7 cellular contexts compared by ENCODE assay signal in the genomic region with DNA sequence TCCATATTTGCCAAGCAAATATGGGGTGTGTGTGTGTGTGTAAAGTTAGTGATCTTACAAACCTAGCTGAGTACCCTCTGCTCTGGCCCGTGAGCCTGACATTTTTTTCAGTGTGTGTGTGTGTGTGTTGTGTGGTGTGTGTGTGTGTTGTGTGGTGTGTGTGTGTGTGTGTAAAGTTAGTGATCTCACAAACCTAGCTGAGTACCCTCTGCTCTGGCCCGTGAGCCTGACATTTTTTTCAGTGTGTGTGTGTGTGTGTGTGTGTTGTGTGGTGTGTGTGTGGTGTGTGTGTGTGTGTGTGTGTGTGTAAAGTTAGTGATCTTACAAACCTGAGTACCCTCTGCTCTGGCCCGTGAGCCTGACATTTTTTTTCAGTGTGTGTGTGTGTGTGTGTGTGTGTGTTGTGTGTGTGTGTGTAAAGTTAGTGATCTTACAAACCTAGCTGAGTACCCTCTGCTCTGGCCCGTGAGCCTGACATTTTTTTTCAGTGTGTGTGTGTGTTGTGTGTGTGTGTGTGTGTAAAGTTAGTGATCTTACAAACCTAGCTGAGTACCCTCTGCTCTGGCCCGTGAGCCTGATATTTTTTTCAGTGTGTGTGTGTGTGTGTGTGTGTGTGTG. TPM values are rescaled to one million over a fixed set of nuclear protein-coding genes. Genes with fewer than 3 reads are reported as not detected.
DNase-seq lines count a peak whose midpoint lies in the region; ATAC-seq and TF ChIP-seq lines count a peak whose summit lies in the region.
"Not testable (repeated sequence)": the region's sequence is repeated elsewhere in the genome, so short reads cannot be mapped to it uniquely, and the experiment has no call there.

No MANE protein-coding gene starts in this region.

- H3K9me3 ChIP-seq in DOHH2 (ENCODE audit: control insufficient read depth, insufficient read depth, low read length); Loucy (ENCODE audit: insufficient read depth, low read depth, low read length); esophagus muscularis mucosa; lower lobe of right lung; parathyroid adenoma (ENCODE audit: control insufficient read depth, low read length): not testable (repeated sequence)

- intact Hi-C loops in esophagus muscularis mucosa (cut with DNase I); lower lobe of right lung (cut with DNase I): not testable (repeated sequence)

- not testable (repeated sequence) for H3K27me3 Mint-ChIP-seq in activated CD4-positive, alpha-beta T cell treated with anti-CD3 and anti-CD28 coated beads, Interleukin-2, amount 10 ng/mL, durations not matched to agents 7 days and 5 days

- H3K4me2 ChIP-seq in DOHH2 (ENCODE audit: low read length) (peak overlapping the region; percentile 77), Loucy (ENCODE audit: low read depth, low read length, poor library complexity, severe bottlenecking) (peak overlapping the region; percentile 76)
- not testable (repeated sequence) for H3K4me2 ChIP-seq in parathyroid adenoma (ENCODE audit: low read length)

- H3K4me3 ChIP-seq in DOHH2 (ENCODE audit: low read length) (peak overlapping the region; percentile 91), Loucy (ENCODE audit: low read length, poor library complexity, severe bottlenecking) (peak overlapping the region; percentile 82), esophagus muscularis mucosa (peak overlapping the region; percentile 79 to 90 (median 84)), parathyroid adenoma (ENCODE audit: low read depth, low read length) (peak overlapping the region; percentile 92)
- H3K4me3 ChIP-seq in lower lobe of right lung, result not testable (repeated sequence)

- peaks cover 14% of the 10 kb centered on the region for H3K79me2 ChIP-seq in DOHH2 (ENCODE audit: control insufficient read depth, low read length)
- H3K79me2 ChIP-seq in Loucy (ENCODE audit: insufficient read depth, low read length), result peaks cover 14% of the 10 kb centered on the region; the same call in 1 of the 2 replicates
- H3K79me2 ChIP-seq in parathyroid adenoma, result not testable (repeated sequence)

- peak overlapping the region; percentile 76 for H3K9ac ChIP-seq in Loucy (ENCODE audit: low read depth, low read length, poor library complexity, severe bottlenecking)
- H3K9ac ChIP-seq in parathyroid adenoma, result not testable (repeated sequence)

- H3K9me3 Mint-ChIP-seq in activated CD4-positive, alpha-beta T cell treated with anti-CD3 and anti-CD28 coated beads, Interleukin-2, amount 10 ng/mL, durations not matched to agents 7 days and 5 days, result not testable (repeated sequence)

- not testable (repeated sequence) for H3F3A ChIP-seq in DOHH2 (ENCODE audit: control insufficient read depth, insufficient read depth); Loucy (ENCODE audit: low read depth)

- not testable (repeated sequence) for H2AFZ ChIP-seq in Loucy (ENCODE audit: low read length); parathyroid adenoma

- not testable (repeated sequence) for TF ChIP-seq CTCF in DOHH2 (IDR thresholded peaks at IDR 0.05; ENCODE audit: low read depth, low read length, poor library complexity, severe bottlenecking); Loucy (conservative IDR thresholded peaks at IDR 0.05; ENCODE audit: low read length); esophagus muscularis mucosa (IDR thresholded peaks at IDR 0.05); lower lobe of right lung (IDR thresholded peaks at IDR 0.05); parathyroid adenoma (IDR thresholded peaks at IDR 0.05)

- not testable (repeated sequence) for H3K36me3 ChIP-seq in DOHH2 (ENCODE audit: control insufficient read depth, low read length); Loucy (ENCODE audit: insufficient read depth, low read length); esophagus muscularis mucosa; lower lobe of right lung; parathyroid adenoma (ENCODE audit: control insufficient read depth, insufficient read depth, low read length)

- H3K27me3 ChIP-seq in DOHH2 (ENCODE audit: control insufficient read depth, low read length); Loucy (ENCODE audit: insufficient read depth, low read length, poor library complexity, severe bottlenecking); esophagus muscularis mucosa; lower lobe of right lung (ENCODE audit: low read depth); parathyroid adenoma (ENCODE audit: control insufficient read depth, insufficient read depth, low read length): not testable (repeated sequence)

- peak overlapping the region; percentile 93 for H3K4me3 Mint-ChIP-seq in activated CD4-positive, alpha-beta T cell treated with anti-CD3 and anti-CD28 coated beads, Interleukin-2, amount 10 ng/mL, durations not matched to agents 7 days and 5 days

- H3K4me1 Mint-ChIP-seq in activated CD4-positive, alpha-beta T cell treated with anti-CD3 and anti-CD28 coated beads, Interleukin-2, amount 10 ng/mL, durations not matched to agents 7 days and 5 days, result peaks cover 24% of the 10 kb centered on the region

- not testable (repeated sequence) for TF ChIP-seq POLR2A in esophagus muscularis mucosa (IDR thresholded peaks at IDR 0.05; ENCODE audit: low read depth)

- peaks cover 10% of the 10 kb centered on the region for H3K4me1 ChIP-seq in DOHH2 (ENCODE audit: control insufficient read depth, low read length)
- not testable (repeated sequence) for H3K4me1 ChIP-seq in Loucy (ENCODE audit: insufficient read depth, low read length, poor library complexity, severe bottlenecking); esophagus muscularis mucosa; lower lobe of right lung; parathyroid adenoma

- DNase-seq in activated CD4-positive, alpha-beta T cell treated with anti-CD3 and anti-CD28 coated beads, Interleukin-2, amount 10 ng/mL, durations not matched to agents 7 days and 5 days; esophagus muscularis mucosa (ENCODE audit: extremely low spot score): not testable (repeated sequence)
- DNase-seq in astrocyte of the hippocampus (ENCODE audit: low read depth, low spot score) (peak; percentile 16), lower lobe of right lung (peak; percentile 7)

- WGBS in esophagus muscularis mucosa, result 70% methylated on average over 3 of the region's 5 CpGs

- POLR2A ChIA-PET in activated CD4-positive, alpha-beta T cell treated with anti-CD3 and anti-CD28 coated beads, Interleukin-2, amount 10 ng/mL, durations not matched to agents 7 days and 5 days (lab: Charles Lee), result interaction anchor here (0.6 to 0.7 kb wide), 2 partner anchors 96 to 552 kb away, joined by 3 read pairs; no protein-coding TSS in a partner anchor

- H4K20me1 ChIP-seq in DOHH2 (ENCODE audit: control insufficient read depth, insufficient read depth, low read depth, low read length); Loucy (ENCODE audit: insufficient read depth, low read length, poor library complexity, severe bottlenecking): not testable (repeated sequence)

- ATAC-seq in lower lobe of right lung, result not testable (repeated sequence)

- peak overlapping the region; percentile 70 for H3K27ac ChIP-seq in DOHH2 (ENCODE audit: low read depth, low read length)
- H3K27ac ChIP-seq in esophagus muscularis mucosa (replicated peaks in 1 of 4), result peak overlapping the region in 3 of 4 donors; percentile 14 to 95 (median 93)
- H3K27ac ChIP-seq in lower lobe of right lung, parathyroid adenoma: not testable (repeated sequence)

- CTCF ChIA-PET in activated CD4-positive, alpha-beta T cell treated with anti-CD3 and anti-CD28 coated beads, Interleukin-2, amount 10 ng/mL, durations not matched to agents 7 days and 5 days (lab: Charles Lee), result interaction anchor here (1.2 to 2.2 kb wide), 2 partner anchors 44 to 212 kb away, joined by 3 to 13 read pairs; no protein-coding TSS in a partner anchor

- not testable (repeated sequence) for H3K9me2 ChIP-seq in DOHH2 (replicated peaks; ENCODE audit: control insufficient read depth, low read length); Loucy (replicated peaks; ENCODE audit: low read depth, low read length)

- peak overlapping the region; percentile 99 for H3K27ac Mint-ChIP-seq in activated CD4-positive, alpha-beta T cell treated with anti-CD3 and anti-CD28 coated beads, Interleukin-2, amount 10 ng/mL, durations not matched to agents 7 days and 5 days

- TF ChIP-seq EP300 in esophagus muscularis mucosa (IDR thresholded peaks at IDR 0.05), result not testable (repeated sequence)

- not testable (repeated sequence) for H3K36me3 Mint-ChIP-seq in activated CD4-positive, alpha-beta T cell treated with anti-CD3 and anti-CD28 coated beads, Interleukin-2, amount 10 ng/mL, durations not matched to agents 7 days and 5 days (ENCODE audit: low read depth)

RNA-seq across cellular contexts. Expression of a gene that starts 1.1 kb away (rescaled TPM):
- 10 to 100 TPM; 20.3 to 23.0 TPM for total RNA-seq in activated CD4-positive, alpha-beta T cell treated with anti-CD3 and anti-CD28 coated beads, Interleukin-2, amount 10 ng/mL, durations not matched to agents 7 days and 5 days
- total RNA-seq in esophagus muscularis mucosa (1 to 10 TPM; 5.3 to 9.5 (median 6.8) TPM), lower lobe of right lung (6.1 TPM)

RNA-seq across cellular contexts. Expression of a gene that starts 21.3 kb away (rescaled TPM):
- total RNA-seq in activated CD4-positive, alpha-beta T cell treated with anti-CD3 and anti-CD28 coated beads, Interleukin-2, amount 10 ng/mL, durations not matched to agents 7 days and 5 days, result not detected
- total RNA-seq in esophagus muscularis mucosa (not detected), lower lobe of right lung (4.3 TPM)

RNA-seq across cellular contexts. Expression of a gene that starts 29.4 kb away (rescaled TPM):
- 10 to 100 TPM; 69.5 to 69.7 TPM for total RNA-seq in activated CD4-positive, alpha-beta T cell treated with anti-CD3 and anti-CD28 coated beads, Interleukin-2, amount 10 ng/mL, durations not matched to agents 7 days and 5 days
- total RNA-seq in esophagus muscularis mucosa (10 to 100 TPM; 55.7 to 62.7 (median 59.3) TPM), lower lobe of right lung (56.1 TPM)
